19 cellular contexts compared by ENCODE assay signal in genomic region chr2:240412211-240412830, GRCh38. TPM values are rescaled to one million over a fixed set of nuclear protein-coding genes. Genes with fewer than 3 reads are reported as not detected.
DNase-seq lines count a peak whose midpoint lies in the region; ATAC-seq and TF ChIP-seq lines count a peak whose summit lies in the region.
"Had no signal": no experiment of that assay in that cellular context is flagged by ENCODE, and none has a peak within 500 bp of the region (broad histone marks: within the 10 kb centered on the region; RNA-seq: fewer than 3 reads in every experiment).

No MANE protein-coding gene starts in this region.

- TF ChIP-seq POLR2A in Peyer's patch (IDR thresholded peaks at IDR 0.05): no peak

- ATAC-seq in right cardiac atrium: peak; percentile 24 to 29
- ATAC-seq in HG02610 (IDR thresholded peaks at IDR 0.05; ENCODE audit: unreplicated experiment): no peak
- ATAC-seq in activated CD8-positive, alpha-beta T cell treated with anti-CD3 and anti-CD28 coated beads for 36 hours: no peak
- ATAC-seq: activated T-helper 17 cell treated with anti-CD3 and anti-CD28 coated beads, Interleukin-2, amount 50 U/mL, for 72 hours; naive thymus-derived CD8-positive, alpha-beta T cell; stimulated activated effector memory CD8-positive, alpha-beta T cell treated with anti-CD3 and anti-CD28 coated beads, Interleukin-12 subunit alpha, Interleukin-12 subunit beta, amount 100 ng/mL, for 72 hours had no signal

- no peaks in the 10 kb centered on the region for H3K4me1 ChIP-seq in Peyer's patch
- H3K4me1 ChIP-seq in right cardiac atrium (ENCODE audit: control insufficient read depth, insufficient read depth, low read length): no peaks in the 10 kb centered on the region
- H3K4me1 ChIP-seq in trophoblast cell (ENCODE audit: control insufficient read depth in 1 of 2, insufficient read depth in 2 of 2, low read length in 2 of 2): no peaks in the 10 kb centered on the region

- H3K14ac ChIP-seq in trophoblast cell (ENCODE audit: low read length): no peak overlapping the region

- no peak overlapping the region for H2AK5ac ChIP-seq in trophoblast cell (ENCODE audit: low read length)

- no peak overlapping the region for H4K12ac ChIP-seq in trophoblast cell (ENCODE audit: low read depth, low read length)

- no peaks in the 10 kb centered on the region for H3K4me1 Mint-ChIP-seq in CD14-positive monocyte
- no peaks in the 10 kb centered on the region for H3K4me1 Mint-ChIP-seq in activated CD8-positive, alpha-beta T cell treated with anti-CD3 and anti-CD28 coated beads for 36 hours (ENCODE audit: low read depth)
- H3K4me1 Mint-ChIP-seq: activated T-helper 17 cell treated with anti-CD3 and anti-CD28 coated beads, Interleukin-2, amount 50 U/mL, for 72 hours; naive thymus-derived CD8-positive, alpha-beta T cell; stimulated activated effector memory CD8-positive, alpha-beta T cell treated with anti-CD3 and anti-CD28 coated beads, Interleukin-12 subunit alpha, Interleukin-12 subunit beta, amount 100 ng/mL, for 72 hours had no signal

- no peaks in the 10 kb centered on the region for H3K79me2 ChIP-seq in trophoblast cell (ENCODE audit: control insufficient read depth, insufficient read depth, low read length, poor library complexity)

- POLR2A ChIA-PET in activated CD8-positive, alpha-beta T cell treated with anti-CD3 and anti-CD28 coated beads for 36 hours (lab: Charles Lee): interaction anchor here (0.9 kb wide), 1 partner anchor 22 kb away, joined by 3 read pairs; no protein-coding TSS in a partner anchor

- H3K4me3 Mint-ChIP-seq in CD14-positive monocyte: peak overlapping the region in 1 of 2 donors; percentile 9
- no peak overlapping the region for H3K4me3 Mint-ChIP-seq in activated CD8-positive, alpha-beta T cell treated with anti-CD3 and anti-CD28 coated beads for 36 hours
- H3K4me3 Mint-ChIP-seq: activated T-helper 17 cell treated with anti-CD3 and anti-CD28 coated beads, Interleukin-2, amount 50 U/mL, for 72 hours; dendritic cell treated with granulocyte-macrophage colony-stimulating factor and Interleukin-4, amounts not matched to agents 40 ng/mL and 50 ng/mL, for 4 days; naive thymus-derived CD8-positive, alpha-beta T cell; stimulated activated effector memory CD8-positive, alpha-beta T cell treated with anti-CD3 and anti-CD28 coated beads, Interleukin-12 subunit alpha, Interleukin-12 subunit beta, amount 100 ng/mL, for 72 hours; T-helper 2 cell treated with Interferon-gamma antibody and Interleukin-4, amounts not matched to agents 5 μg/mL and 100 μg/mL, for 36 hours had no signal

- H3K4me2 ChIP-seq in trophoblast cell (ENCODE audit: low read length): no peak overlapping the region

- WGBS in right cardiac atrium: 65% methylated on average over 14 of the region's 14 CpGs
- no CpG with 5 or more reads among the region's 14 CpGs for WGBS in trophoblast cell (ENCODE audit: extremely low coverage, insufficient coverage, insufficient read length)

- H3K27ac Mint-ChIP-seq in CD14-positive monocyte: no peak overlapping the region
- H3K27ac Mint-ChIP-seq in activated CD8-positive, alpha-beta T cell treated with anti-CD3 and anti-CD28 coated beads for 36 hours: no peak overlapping the region
- H3K27ac Mint-ChIP-seq: activated T-helper 17 cell treated with anti-CD3 and anti-CD28 coated beads, Interleukin-2, amount 50 U/mL, for 72 hours; dendritic cell treated with granulocyte-macrophage colony-stimulating factor and Interleukin-4, amounts not matched to agents 40 ng/mL and 50 ng/mL, for 4 days; naive thymus-derived CD8-positive, alpha-beta T cell; T-helper 2 cell treated with Interferon-gamma antibody and Interleukin-4, amounts not matched to agents 5 μg/mL and 100 μg/mL, for 36 hours had no signal

- H4K91ac ChIP-seq in trophoblast cell (ENCODE audit: low read depth, low read length): no peak overlapping the region

- no peak overlapping the region for H3K23ac ChIP-seq in trophoblast cell (ENCODE audit: low read length)

- no peak overlapping the region for H3K4me3 ChIP-seq in Peyer's patch
- H3K4me3 ChIP-seq in right cardiac atrium (ENCODE audit: low read length): no peak overlapping the region
- H3K4me3 ChIP-seq in trophoblast cell (ENCODE audit: low read depth, low read length): peak overlapping the region; percentile 36
- H3K4me3 ChIP-seq: vagina had no signal

- H3K27ac ChIP-seq in Peyer's patch: no peak overlapping the region
- no peak overlapping the region for H3K27ac ChIP-seq in right cardiac atrium (ENCODE audit: low read length)
- no peak overlapping the region for H3K27ac ChIP-seq in trophoblast cell (ENCODE audit: low read depth, low read length)
- H3K27ac ChIP-seq: vagina had no signal

- intact Hi-C loops in CD14-positive monocyte (cut with micrococcal nuclease) (no loop called here), right cardiac atrium (cut with DNase I) (no loop called here)
- intact Hi-C loops in activated CD8-positive, alpha-beta T cell treated with anti-CD3 and anti-CD28 coated beads for 36 hours (cut with micrococcal nuclease): no loop called here

- no peak overlapping the region for H2BK5ac ChIP-seq in trophoblast cell (ENCODE audit: low read depth, low read length, poor library complexity)

- no peak overlapping the region for H2BK12ac ChIP-seq in trophoblast cell (ENCODE audit: low read length)

- TF ChIP-seq CTCF in CD14-positive monocyte (IDR thresholded peaks at IDR 0.05) (no peak), Peyer's patch (IDR thresholded peaks at IDR 0.05) (no peak)
- no peak for TF ChIP-seq CTCF in activated CD8-positive, alpha-beta T cell treated with anti-CD3 and anti-CD28 coated beads for 36 hours (IDR thresholded peaks at IDR 0.05)

- no peak overlapping the region for H2AFZ ChIP-seq in trophoblast cell (ENCODE audit: insufficient read depth, low read length, poor library complexity)

- H4K8ac ChIP-seq in trophoblast cell (ENCODE audit: low read depth, low read length): no peak overlapping the region

- H3K9me3 Mint-ChIP-seq in CD14-positive monocyte: peaks cover 0 to 2% (median 0%) of the 10 kb centered on the region in 7 donors
- H3K9me3 Mint-ChIP-seq in activated CD8-positive, alpha-beta T cell treated with anti-CD3 and anti-CD28 coated beads for 36 hours: no peaks in the 10 kb centered on the region
- H3K9me3 Mint-ChIP-seq: activated T-helper 17 cell treated with anti-CD3 and anti-CD28 coated beads, Interleukin-2, amount 50 U/mL, for 72 hours; dendritic cell treated with granulocyte-macrophage colony-stimulating factor and Interleukin-4, amounts not matched to agents 40 ng/mL and 50 ng/mL, for 4 days; naive thymus-derived CD8-positive, alpha-beta T cell; stimulated activated effector memory CD8-positive, alpha-beta T cell treated with anti-CD3 and anti-CD28 coated beads, Interleukin-12 subunit alpha, Interleukin-12 subunit beta, amount 100 ng/mL, for 72 hours; T-helper 2 cell treated with Interferon-gamma antibody and Interleukin-4, amounts not matched to agents 5 μg/mL and 100 μg/mL, for 36 hours had no signal

- H2BK120ac ChIP-seq in trophoblast cell (ENCODE audit: insufficient read depth, low read length, poor library complexity): no peak overlapping the region

- DNase-seq in CD14-positive monocyte (ENCODE audit: low spot score): peak; percentile 23
- peak in 2 of 3 donors; percentile 37 for DNase-seq in Peyer's patch
- DNase-seq in right cardiac atrium: peak in 2 of 3 donors; percentile 51 to 65
- DNase-seq in trophoblast cell: no peak
- DNase-seq in NCI-H2171 treated with DMSO at 0.1 percent for 48 hours (lab: John Stamatoyannopoulos, UW): no peak
- DNase-seq in EL: no peak
- no peak for DNase-seq in activated CD8-positive, alpha-beta T cell treated with anti-CD3 and anti-CD28 coated beads for 36 hours
- DNase-seq: activated CD4-positive, alpha-beta T cell treated with anti-CD3 and anti-CD28 coated beads for 48 hours; hippocampal formation; MM.1S; NCI-H2029; NCI-H82 had no signal

- H3K36me3 ChIP-seq in Peyer's patch: no peaks in the 10 kb centered on the region
- H3K36me3 ChIP-seq in trophoblast cell (ENCODE audit: control insufficient read depth in 1 of 2, insufficient read depth in 2 of 2, low read length in 2 of 2): no peaks in the 10 kb centered on the region
- H3K36me3 ChIP-seq: vagina had no signal

- peaks cover 3 to 7% (median 4%) of the 10 kb centered on the region in 3 donors for H3K27me3 Mint-ChIP-seq in CD14-positive monocyte (ENCODE audit: low read depth in 3 of 3)
- no peaks in the 10 kb centered on the region for H3K27me3 Mint-ChIP-seq in activated CD8-positive, alpha-beta T cell treated with anti-CD3 and anti-CD28 coated beads for 36 hours
- H3K27me3 Mint-ChIP-seq: activated T-helper 17 cell treated with anti-CD3 and anti-CD28 coated beads, Interleukin-2, amount 50 U/mL, for 72 hours had no signal

- H3K4ac ChIP-seq in trophoblast cell (ENCODE audit: low read depth, low read length): no peak overlapping the region

- H3K27me3 ChIP-seq in Peyer's patch (no peaks in the 10 kb centered on the region), right cardiac atrium (ENCODE audit: control insufficient read depth, insufficient read depth) (no peaks in the 10 kb centered on the region), trophoblast cell (ENCODE audit: insufficient read depth, low read length) (no peaks in the 10 kb centered on the region)
- H3K27me3 ChIP-seq: vagina had no signal

- H3K79me1 ChIP-seq in trophoblast cell (ENCODE audit: low read length): no peaks in the 10 kb centered on the region

- CTCF ChIA-PET in activated CD8-positive, alpha-beta T cell treated with anti-CD3 and anti-CD28 coated beads for 36 hours (lab: Charles Lee): no interaction called here

- H3K9ac ChIP-seq in trophoblast cell (ENCODE audit: low read length): no peak overlapping the region

- H3K18ac ChIP-seq in trophoblast cell (ENCODE audit: low read length): no peak overlapping the region

- H3K9me3 ChIP-seq in Peyer's patch (no peaks in the 10 kb centered on the region), right cardiac atrium (ENCODE audit: control insufficient read depth, low read length) (no peaks in the 10 kb centered on the region), trophoblast cell (ENCODE audit: insufficient read depth, low read depth, low read length) (peaks cover 4% of the 10 kb centered on the region)
- H3K9me3 ChIP-seq: vagina had no signal

- no peaks in the 10 kb centered on the region for H3K36me3 Mint-ChIP-seq in CD14-positive monocyte
- no peaks in the 10 kb centered on the region for H3K36me3 Mint-ChIP-seq in activated CD8-positive, alpha-beta T cell treated with anti-CD3 and anti-CD28 coated beads for 36 hours (ENCODE audit: low read depth)
- H3K36me3 Mint-ChIP-seq: naive thymus-derived CD8-positive, alpha-beta T cell; stimulated activated effector memory CD8-positive, alpha-beta T cell treated with anti-CD3 and anti-CD28 coated beads, Interleukin-12 subunit alpha, Interleukin-12 subunit beta, amount 100 ng/mL, for 72 hours had no signal

RNA-seq across cellular contexts. Expression of gene GPC1, which starts 23.1 kb away (rescaled TPM):
- polyA plus RNA-seq in CD14-positive monocyte (not detected), right cardiac atrium (118 TPM)
- total RNA-seq in Peyer's patch (10 to 100 TPM in 1 of 4 donors, 1 to 10 TPM in 3; 4.4 to 18.2 (median 7.1) TPM), right cardiac atrium (100 to 1,000 TPM in 2 of 4 donors, 10 to 100 TPM in 2; 75.8 to 107 (median 94.8) TPM)
- 114 and 122 TPM in 2 replicates for polyA plus RNA-seq in trophoblast cell (2013)
- 1 to 10 TPM in 1 of 2 experiments, under 1 TPM in 1; 0.83 to 1.2 TPM for total RNA-seq in activated CD8-positive, alpha-beta T cell treated with anti-CD3 and anti-CD28 coated beads for 36 hours

Comparison
In these comparisons a context has a peak if more than half of its experiments do, and no peak if none do; other contexts are left out.
1. DNase-seq: peak in CD14-positive monocyte (single experiment), Peyer's patch (2 of 3) and right cardiac atrium (2 of 3); none in trophoblast cell (0 of 2), NCI-H2171 treated with DMSO at 0.1 percent for 48 hours (single experiment), EL (single experiment) and activated CD8-positive, alpha-beta T cell treated with anti-CD3 and anti-CD28 coated beads for 36 hours (single experiment).
2. ATAC-seq: peak in right cardiac atrium (2 of 2); none in HG02610 (single experiment) and activated CD8-positive, alpha-beta T cell treated with anti-CD3 and anti-CD28 coated beads for 36 hours (single experiment).
3. RNA of gene GPC1, which starts 23.1 kb away (total RNA-seq): 75.8 to 107 TPM in right cardiac atrium; 4.4 to 18.2 TPM in Peyer's patch and 0.83 to 1.2 TPM in activated CD8-positive, alpha-beta T cell treated with anti-CD3 and anti-CD28 coated beads for 36 hours; every median in the first group is over 4 times any median in the second.